Comparison of ENCODE assay signal across 21 cellular contexts in genomic region chr10:92187101-92187500, GRCh38.
A peak's percentile ranks its signal among the peaks of the same experiment; 100 is the strongest.
DNase-seq lines count a peak whose midpoint lies in the region; ATAC-seq, FAIRE-seq and TF ChIP-seq lines count a peak whose summit lies in the region.
"Had no signal": no experiment of that assay in that cellular context is flagged by ENCODE, and none has a peak within 500 bp of the region (broad histone marks: within the 10 kb centered on the region; RNA-seq: fewer than 3 reads in every experiment).

No MANE protein-coding gene starts in this region.

- SMC1A ChIA-PET in GM12878 (lab: Charles Lee; ENCODE audit: uncharacterized antibody, unreplicated experiment) = interaction anchor here (1.0 to 1.4 kb wide), 4 partner anchors 35 to 103 kb away, joined by 3 to 5 read pairs (median 3); partner anchors contain the start of genes CPEB3 and MARCHF5

- POLR2A ChIA-PET in GM12878 (lab: Charles Lee) = interaction anchor here (0.6 kb wide), 1 partner anchor 19 kb away, joined by 3 read pairs; no protein-coding TSS in a partner anchor

- BruUV-seq in GM12878 (replicated peaks; lab: Mats Ljungman, UMichigan) = no TSS peak

- H4K20me1 ChIP-seq in GM12878 (ENCODE audit: control insufficient read depth, insufficient read depth) = no peaks in the 10 kb centered on the region

- FAIRE-seq in GM12878 (lab: Jason Lieb, UNC) = peak; percentile 70
- FAIRE-seq: A549 had no signal

- H3K9me3 ChIP-seq in GM12878 (replicated peaks; ENCODE audit: control insufficient read depth, insufficient read depth, low read length) = no peaks in the 10 kb centered on the region
- H3K9me3 ChIP-seq: A549, MG63, Peyer's patch, SJCRH30 had no signal

- RAD21 ChIA-PET in GM12878 (lab: Charles Lee; ENCODE audit: unreplicated experiment) = no interaction called here

- H3K27ac ChIP-seq in GM12878 (ENCODE audit: control insufficient read depth, insufficient read depth) = peak overlapping the region; percentile 52
- H3K27ac ChIP-seq: A549, Peyer's patch, SJCRH30 had no signal

- TF ChIP-seq CTCF in GM12878 (IDR thresholded peaks at IDR 0.05 in 2 of 3, conservative IDR thresholded peaks at IDR 0.05 in 1 of 3; ENCODE audit: control insufficient read depth in 2 of 3, extremely low read depth in 1 of 3, insufficient read depth in 1 of 3, low read depth in 3 of 3, low read length in 3 of 3) = no peak

- intact Hi-C loops in GM12878 (cut with micrococcal nuclease; ENCODE audit: unreplicated experiment) = loop anchor here (10.0 kb wide), 1 partner anchor 248 kb away; no protein-coding TSS in a partner anchor

- no peak for TF ChIP-seq POLR2A in GM12878 (IDR thresholded peaks at IDR 0.05; ENCODE audit: low read depth, low read length)

- in situ Hi-C loops in GM12878 (cut with MboI) = no loop called here

- WGBS in GM12878 (ENCODE audit: insufficient coverage, insufficient replicate concordance, low lambda C conversion rate, missing lambda C conversion rate) = 0% methylated on average over 2 of the region's 2 CpGs

- H3K27me3 ChIP-seq in GM12878 (replicated peaks in 1 of 2; ENCODE audit: control insufficient read depth in 2 of 2, insufficient read depth in 2 of 2, low read length in 1 of 2) = no peaks in the 10 kb centered on the region
- H3K27me3 ChIP-seq: MG63, Peyer's patch, SJCRH30 had no signal

- H3K4me3 ChIP-seq in GM12878 = no peak overlapping the region
- H3K4me3 ChIP-seq: A549, MG63, Peyer's patch, SJCRH30 had no signal

- TF ChIP-seq RAD21 in GM12878 (IDR thresholded peaks at IDR 0.05; ENCODE audit: insufficient read depth, low read depth, low read length) = no peak

- no peak overlapping the region for H2AFZ ChIP-seq in GM12878 (ENCODE audit: control insufficient read depth, low read depth, low read length)

- no peaks in the 10 kb centered on the region for H3K79me2 ChIP-seq in GM12878 (ENCODE audit: control insufficient read depth, insufficient read depth, low read length)

- H3K4me2 ChIP-seq in GM12878 (ENCODE audit: control insufficient read depth, insufficient read depth) = peak overlapping the region; percentile 65
- H3K4me2 ChIP-seq: A549 had no signal

- no peak for DNase-seq in GM12878 (ENCODE audit: low read depth, low spot score)
- DNase-seq in NCI-H2227 (lab: John Stamatoyannopoulos, UW; ENCODE audit: unreplicated experiment) = no peak
- no peak for DNase-seq in occipital lobe (lab: John Stamatoyannopoulos, UW)
- DNase-seq: GOT3; MG63; NCI-H1048; NCI-H1436 treated with DMSO at 0.1 percent for 48 hours; NCI-H1930; NCI-H226; NCI-H510A treated with DMSO at 0.1 percent for 48 hours; NCI-H748 treated with DMSO at 0.1 percent for 48 hours; NK-92 treated with Interleukin-12 subunit alpha and Interleukin-12 subunit beta, amount 100 ng/mL, for 24 hours; Peyer's patch; SJCRH30; T-cell had no signal

- ATAC-seq in GM18498 (IDR thresholded peaks at IDR 0.05; ENCODE audit: unreplicated experiment) = peak; percentile 57
- ATAC-seq in GM19455 (IDR thresholded peaks at IDR 0.05; ENCODE audit: unreplicated experiment) = peak; percentile 72
- ATAC-seq in HG03066 (IDR thresholded peaks at IDR 0.05; ENCODE audit: low read depth, unreplicated experiment) = peak; percentile 83
- peak; percentile 71 for ATAC-seq in GM12878
- no peak for ATAC-seq in GM21576 (IDR thresholded peaks at IDR 0.05; ENCODE audit: unreplicated experiment)
- ATAC-seq: A549, HCT116, T-cell had no signal

- peaks cover 7% of the 10 kb centered on the region for H3K4me1 ChIP-seq in GM12878 (ENCODE audit: control insufficient read depth, insufficient read depth, low read length)
- H3K4me1 ChIP-seq: A549, Peyer's patch had no signal

- no peak for TF ChIP-seq EP300 in GM12878 (IDR thresholded peaks at IDR 0.05; ENCODE audit: borderline replicate concordance in 1 of 2, control insufficient read depth in 1 of 2, low read depth in 2 of 2, low read length in 2 of 2)

- no peaks in the 10 kb centered on the region; a peak in 1 of 4 replicates for H3K36me3 ChIP-seq in GM12878 (ENCODE audit: control insufficient read depth in 2 of 2, insufficient read depth in 2 of 2, low read length in 1 of 2)
- H3K36me3 ChIP-seq: MG63, Peyer's patch, SJCRH30 had no signal

- H3K9ac ChIP-seq in GM12878 (ENCODE audit: control insufficient read depth, insufficient read depth, low read length) = no peak overlapping the region

- CTCF ChIA-PET in GM12878 (lab: Yijun Ruan, JAX) = no interaction called here

TF ChIP-seq in GM12878, 131 proteins besides CTCF, POLR2A, EP300 and RAD21:
- TF ChIP-seq SP1 (IDR thresholded peaks at IDR 0.05; ENCODE audit: low read depth, low read length) (no peak), SKIL (IDR thresholded peaks at IDR 0.05; ENCODE audit: low read depth, poor library complexity, severe bottlenecking) (peak; percentile 19), SUPT20H (IDR thresholded peaks at IDR 0.05; ENCODE audit: borderline replicate concordance, control insufficient read depth, low read depth, low read length) (no peak)
